24 cellular contexts compared by ENCODE assay signal in genomic region chr18:68024716-68025115, GRCh38.
DNase-seq lines count a peak whose midpoint lies in the region; ATAC-seq, FAIRE-seq and TF ChIP-seq lines count a peak whose summit lies in the region.
"Had no signal": no experiment of that assay in that cellular context is flagged by ENCODE, and none has a peak within 500 bp of the region (broad histone marks: within the 10 kb centered on the region; RNA-seq: fewer than 3 reads in every experiment).

No MANE protein-coding gene starts in this region.

- TF ChIP-seq EP300 in HepG2 (IDR thresholded peaks at IDR 0.05; ENCODE audit: low read depth in 2 of 2, low read length in 2 of 2) (no peak), HepG2 (CRISPR knock-in tag; IDR thresholded peaks at IDR 0.05; ENCODE audit: borderline replicate concordance) (no peak)

- no peak for ATAC-seq in stimulated activated naive B cell treated with anti-CD40 and anti-IgM and Interleukin-4, amounts not matched to agents 10 μg/mL and 1 μg/mL and 100 μg/mL, for 72 hours (replicated peaks)
- ATAC-seq in HepG2 (no peak), GM21825 (IDR thresholded peaks at IDR 0.05; ENCODE audit: unreplicated experiment) (no peak)
- ATAC-seq in activated T-cell treated with anti-CD3 and anti-CD28 coated beads, Interleukin-2, amount 50 U/mL, for 72 hours (replicated peaks in 1 of 2): no peak
- ATAC-seq: T-cell had no signal

- no peaks in the 10 kb centered on the region for H3K27me3 Mint-ChIP-seq in stimulated activated naive B cell treated with anti-CD40 and anti-IgM and Interleukin-4, amounts not matched to agents 10 μg/mL and 1 μg/mL and 100 μg/mL, for 72 hours
- no peaks in the 10 kb centered on the region for H3K27me3 Mint-ChIP-seq in activated T-cell treated with anti-CD3 and anti-CD28 coated beads, Interleukin-2, amount 50 U/mL, for 72 hours (ENCODE audit: low read depth)
- H3K27me3 Mint-ChIP-seq: activated naive CD4-positive, alpha-beta T cell treated with anti-CD3 and anti-CD28 coated beads, Interleukin-2, amount 10 ng/mL, durations not matched to agents 7 days and 5 days; CD4-positive, alpha-beta T cell; IgD-negative memory B cell; T-cell; type B pancreatic cell had no signal

- H3K27me3 ChIP-seq in HepG2 (ENCODE audit: control insufficient read depth in 1 of 2, insufficient read depth in 2 of 2, low read length in 2 of 2): no peaks in the 10 kb centered on the region
- H3K27me3 ChIP-seq: ovary, spleen had no signal

- H4K20me1 ChIP-seq in HepG2 (ENCODE audit: insufficient read depth, low read length): no peaks in the 10 kb centered on the region

- H3K9me3 ChIP-seq in HepG2 (ENCODE audit: low read length): no peaks in the 10 kb centered on the region
- H3K9me3 ChIP-seq: ovary, spleen had no signal

- no peak for TF ChIP-seq CTCF in fibroblast of the aortic adventitia (IDR thresholded peaks at IDR 0.05; ENCODE audit: insufficient read depth, low read length)
- TF ChIP-seq CTCF in HepG2 (CRISPR knock-in tag; IDR thresholded peaks at IDR 0.05): no peak

- H3K4me2 ChIP-seq in HepG2 (ENCODE audit: low read depth, low read length): no peak overlapping the region

- no peaks in the 10 kb centered on the region for H3K36me3 ChIP-seq in HepG2 (replicated peaks in 1 of 2; ENCODE audit: control insufficient read depth in 1 of 2, insufficient read depth in 2 of 2, low read length in 2 of 2)
- H3K36me3 ChIP-seq: ovary, spleen had no signal

- CTCF ChIA-PET in HepG2 (lab: Yijun Ruan, JAX; ENCODE audit: low intra/inter-chr PET ratio, low total read pairs): no interaction called here

- peak; percentile 24 for DNase-seq in GM03348 (ENCODE audit: low spot score)
- DNase-seq in OCI-M1 (lab: John Stamatoyannopoulos, UW): peak; percentile 31
- DNase-seq in fibroblast of the aortic adventitia (ENCODE audit: low read depth): peak; percentile 70
- no peak for DNase-seq in stimulated activated naive B cell treated with anti-CD40 and anti-IgM and Interleukin-4, amounts not matched to agents 10 μg/mL and 1 μg/mL and 100 μg/mL, for 72 hours
- no peak for DNase-seq in HepG2 (ENCODE audit: low spot score)
- DNase-seq in activated T-cell treated with anti-CD3 and anti-CD28 coated beads, Interleukin-2, amount 50 U/mL, for 72 hours: no peak
- DNase-seq: activated CD4-positive, alpha-beta T cell treated with anti-CD3 and anti-CD28 coated beads, Interleukin-2, amount 50 U/mL, for 48 hours; activated CD4-positive, CD25-positive, alpha-beta regulatory T cell; activated CD8-positive, alpha-beta memory T cell treated with anti-CD3 and anti-CD28 coated beads, Interleukin-2, amount 50 U/mL, for 4 hours; activated naive CD4-positive, alpha-beta T cell treated with anti-CD3 and anti-CD28 coated beads, Interleukin-2, amount 10 ng/mL, durations not matched to agents 7 days and 5 days; caudate nucleus; CD4-positive, alpha-beta T cell; NCI-H1092 treated with DMSO at 0.1 percent for 48 hours; NCI-H187 treated with DMSO at 0.1 percent for 48 hours; NCI-H69; ovary; spleen; T-cell had no signal

- H3K4me3 ChIP-seq in fibroblast of the aortic adventitia (ENCODE audit: low read depth, low read length) (no peak overlapping the region), HepG2 (replicated peaks in 1 of 3; ENCODE audit: insufficient read depth in 1 of 3, low read depth in 2 of 3, low read length in 3 of 3) (no peak overlapping the region)
- H3K4me3 ChIP-seq: ovary, spleen had no signal

- no peak overlapping the region for H3K4me3 Mint-ChIP-seq in stimulated activated naive B cell treated with anti-CD40 and anti-IgM and Interleukin-4, amounts not matched to agents 10 μg/mL and 1 μg/mL and 100 μg/mL, for 72 hours
- H3K4me3 Mint-ChIP-seq in activated T-cell treated with anti-CD3 and anti-CD28 coated beads, Interleukin-2, amount 50 U/mL, for 72 hours: no peak overlapping the region
- H3K4me3 Mint-ChIP-seq: activated naive CD4-positive, alpha-beta T cell treated with anti-CD3 and anti-CD28 coated beads, Interleukin-2, amount 10 ng/mL, durations not matched to agents 7 days and 5 days; CD4-positive, alpha-beta T cell; IgD-negative memory B cell; nephron; T-cell; type B pancreatic cell had no signal

- no peak overlapping the region for H3K9ac ChIP-seq in HepG2 (ENCODE audit: insufficient read depth, low read depth, low read length)

- no peak overlapping the region for H3K27ac ChIP-seq in HepG2 (ENCODE audit: extremely low read length, insufficient read depth, low read length)
- H3K27ac ChIP-seq: ovary, spleen had no signal

- no peak for TF ChIP-seq POLR2A in HepG2 (IDR thresholded peaks at IDR 0.05; ENCODE audit: insufficient read depth in 1 of 2, low read depth in 2 of 2, low read length in 2 of 2)

- BruUV-seq in HepG2 (replicated peaks; lab: Mats Ljungman, UMichigan): no TSS peak

- no peaks in the 10 kb centered on the region for H3K9me3 Mint-ChIP-seq in stimulated activated naive B cell treated with anti-CD40 and anti-IgM and Interleukin-4, amounts not matched to agents 10 μg/mL and 1 μg/mL and 100 μg/mL, for 72 hours
- no peaks in the 10 kb centered on the region for H3K9me3 Mint-ChIP-seq in activated T-cell treated with anti-CD3 and anti-CD28 coated beads, Interleukin-2, amount 50 U/mL, for 72 hours
- H3K9me3 Mint-ChIP-seq: activated naive CD4-positive, alpha-beta T cell treated with anti-CD3 and anti-CD28 coated beads, Interleukin-2, amount 10 ng/mL, durations not matched to agents 7 days and 5 days; CD4-positive, alpha-beta T cell; nephron; T-cell; type B pancreatic cell had no signal

- no peak overlapping the region for H2AFZ ChIP-seq in HepG2 (ENCODE audit: low read length)

- H3K4me1 ChIP-seq in HepG2 (ENCODE audit: insufficient read depth, low read length): no peaks in the 10 kb centered on the region
- H3K4me1 ChIP-seq: spleen had no signal

- in situ Hi-C loops in HepG2 (cut with HindIII; ENCODE audit: extremely low pct_ligation_motif_present, low pct_unique_long_range_greater_than_20kb): no loop called here

- no peaks in the 10 kb centered on the region for H3K36me3 Mint-ChIP-seq in stimulated activated naive B cell treated with anti-CD40 and anti-IgM and Interleukin-4, amounts not matched to agents 10 μg/mL and 1 μg/mL and 100 μg/mL, for 72 hours
- H3K36me3 Mint-ChIP-seq in activated T-cell treated with anti-CD3 and anti-CD28 coated beads, Interleukin-2, amount 50 U/mL, for 72 hours (ENCODE audit: insufficient read depth in 2 of 2): no peaks in the 10 kb centered on the region
- H3K36me3 Mint-ChIP-seq: activated naive CD4-positive, alpha-beta T cell treated with anti-CD3 and anti-CD28 coated beads, Interleukin-2, amount 10 ng/mL, durations not matched to agents 7 days and 5 days; IgD-negative memory B cell; T-cell; type B pancreatic cell had no signal

- intact Hi-C loops in HepG2 (cut with micrococcal nuclease; ENCODE audit: unreplicated experiment): no loop called here

- H3K27ac Mint-ChIP-seq in stimulated activated naive B cell treated with anti-CD40 and anti-IgM and Interleukin-4, amounts not matched to agents 10 μg/mL and 1 μg/mL and 100 μg/mL, for 72 hours: peak overlapping the region; percentile 25
- no peak overlapping the region for H3K27ac Mint-ChIP-seq in activated T-cell treated with anti-CD3 and anti-CD28 coated beads, Interleukin-2, amount 50 U/mL, for 72 hours
- H3K27ac Mint-ChIP-seq: activated naive CD4-positive, alpha-beta T cell treated with anti-CD3 and anti-CD28 coated beads, Interleukin-2, amount 10 ng/mL, durations not matched to agents 7 days and 5 days; CD4-positive, alpha-beta T cell; IgD-negative memory B cell; nephron; T-cell; type B pancreatic cell had no signal

- 15% methylated on average over 4 of the region's 4 CpGs for WGBS in HepG2 (ENCODE audit: low lambda C conversion rate)

- no peaks in the 10 kb centered on the region for H3K4me1 Mint-ChIP-seq in stimulated activated naive B cell treated with anti-CD40 and anti-IgM and Interleukin-4, amounts not matched to agents 10 μg/mL and 1 μg/mL and 100 μg/mL, for 72 hours
- no peaks in the 10 kb centered on the region for H3K4me1 Mint-ChIP-seq in activated T-cell treated with anti-CD3 and anti-CD28 coated beads, Interleukin-2, amount 50 U/mL, for 72 hours (ENCODE audit: low read depth)
- H3K4me1 Mint-ChIP-seq: activated naive CD4-positive, alpha-beta T cell treated with anti-CD3 and anti-CD28 coated beads, Interleukin-2, amount 10 ng/mL, durations not matched to agents 7 days and 5 days; IgD-negative memory B cell; nephron; T-cell had no signal

- no peak for TF ChIP-seq RAD21 in HepG2 (CRISPR knock-in tag; IDR thresholded peaks at IDR 0.05)

- POLR2A ChIA-PET in HepG2 (lab: Yijun Ruan, JAX): no interaction called here

- H3K79me2 ChIP-seq in HepG2 (ENCODE audit: insufficient read depth, low read length): no peaks in the 10 kb centered on the region

- no peak for FAIRE-seq in HepG2 (lab: Jason Lieb, UNC)
- FAIRE-seq: GM12891, H1 had no signal

TF ChIP-seq in HepG2, 621 proteins besides CTCF, POLR2A, EP300 and RAD21 (continues in another document):
- no peak for TF ChIP-seq SRSF4 (IDR thresholded peaks at IDR 0.05; ENCODE audit: low read depth, low read length, poor library complexity, severe bottlenecking)

Comparison
In these comparisons a context has a peak if more than half of its experiments do, and no peak if none do; other contexts are left out.
1. DNase-seq: peak in GM03348 (single experiment), OCI-M1 (single experiment) and fibroblast of the aortic adventitia (single experiment); none in stimulated activated naive B cell treated with anti-CD40 and anti-IgM and Interleukin-4, amounts not matched to agents 10 μg/mL and 1 μg/mL and 100 μg/mL, for 72 hours (single experiment), HepG2 (single experiment) and activated T-cell treated with anti-CD3 and anti-CD28 coated beads, Interleukin-2, amount 50 U/mL, for 72 hours (0 of 2).